29 cellular contexts compared by ENCODE assay signal in genomic region chr1:32831878-32832277, GRCh38. TPM values are rescaled to one million over a fixed set of nuclear protein-coding genes. Genes with fewer than 3 reads are reported as not detected.
"Had no signal": no experiment of that assay in that cellular context is flagged by ENCODE, and none has a peak within 500 bp of the region (broad histone marks: within the 10 kb centered on the region; RNA-seq: fewer than 3 reads in every experiment).

No MANE protein-coding gene starts in this region.

- H3K79me2 ChIP-seq: parathyroid adenoma had no signal

- H3K9me3 Mint-ChIP-seq: endodermal cell; naive thymus-derived CD8-positive, alpha-beta T cell; neural progenitor cell; stimulated activated naive B cell treated with anti-CD40 and anti-IgM and Interleukin-4, amounts not matched to agents 10 μg/mL and 1 μg/mL and 100 μg/mL, for 72 hours; stimulated activated naive CD8-positive, alpha-beta T cell treated with anti-CD3 and anti-CD28 coated beads, Interleukin-15, Interleukin-2, amounts not matched to agents 100 ng/mL and 50 ng/mL, for 24 hours had no signal

- H3K4me1 Mint-ChIP-seq: endodermal cell; neural progenitor cell; stimulated activated naive B cell treated with anti-CD40 and anti-IgM and Interleukin-4, amounts not matched to agents 10 μg/mL and 1 μg/mL and 100 μg/mL, for 72 hours had no signal

- DNase-seq: dorsolateral prefrontal cortex; effector CD4-positive, alpha-beta T cell; endodermal cell; foreskin fibroblast; gastrocnemius medialis; head of caudate nucleus; left cardiac atrium; left ventricle myocardium inferior; lower lobe of right lung; naive thymus-derived CD8-positive, alpha-beta T cell; stimulated activated CD4-positive, alpha-beta T cell treated with anti-CD3 and anti-CD28 coated beads, Interleukin-12 subunit alpha, Interleukin-12 subunit beta, amount 100 ng/mL, for 4 hours; stimulated activated CD4-positive, alpha-beta T cell treated with anti-CD3 and anti-CD28 coated beads, Interleukin-1b, Interleukin-23, amount 100 ng/mL, for 48 hours; stimulated activated CD4-positive, alpha-beta T cell treated with anti-CD3 and anti-CD28 coated beads, Interleukin-4, amount 100 ng/mL, for 24 hours; stimulated activated naive B cell treated with anti-CD40 and anti-IgM and Interleukin-4, amounts not matched to agents 10 μg/mL and 1 μg/mL and 100 μg/mL, for 72 hours; upper lobe of left lung had no signal

- H3K4me2 ChIP-seq: neural progenitor cell, smooth muscle cell had no signal

- H2AFZ ChIP-seq: neural progenitor cell, parathyroid adenoma had no signal

- H3K27me3 Mint-ChIP-seq: naive thymus-derived CD8-positive, alpha-beta T cell; progenitor cell of endocrine pancreas; stimulated activated naive B cell treated with anti-CD40 and anti-IgM and Interleukin-4, amounts not matched to agents 10 μg/mL and 1 μg/mL and 100 μg/mL, for 72 hours; stimulated activated naive CD8-positive, alpha-beta T cell treated with anti-CD3 and anti-CD28 coated beads, Interleukin-15, Interleukin-2, amounts not matched to agents 100 ng/mL and 50 ng/mL, for 24 hours had no signal

- H3K27ac ChIP-seq: dorsolateral prefrontal cortex, epithelial cell of prostate, gastrocnemius medialis, left ventricle myocardium inferior, lower lobe of right lung, neural progenitor cell, parathyroid adenoma, thoracic aorta, tibial nerve, upper lobe of left lung had no signal

- ATAC-seq: esophagus mucosa; gastrocnemius medialis; left cardiac atrium; lower lobe of right lung; naive thymus-derived CD8-positive, alpha-beta T cell; sciatic nerve; stimulated activated naive B cell treated with anti-CD40 and anti-IgM and Interleukin-4, amounts not matched to agents 10 μg/mL and 1 μg/mL and 100 μg/mL, for 72 hours had no signal

- H3K4me1 ChIP-seq: gastrocnemius medialis, left ventricle myocardium inferior, lower lobe of right lung, neural progenitor cell, parathyroid adenoma, tibial nerve had no signal

- H3K9ac ChIP-seq: neural progenitor cell, parathyroid adenoma had no signal

- H3K4me3 Mint-ChIP-seq: endodermal cell; naive thymus-derived CD8-positive, alpha-beta T cell; neural progenitor cell; stimulated activated naive B cell treated with anti-CD40 and anti-IgM and Interleukin-4, amounts not matched to agents 10 μg/mL and 1 μg/mL and 100 μg/mL, for 72 hours; stimulated activated naive CD8-positive, alpha-beta T cell treated with anti-CD3 and anti-CD28 coated beads, Interleukin-15, Interleukin-2, amounts not matched to agents 100 ng/mL and 50 ng/mL, for 24 hours had no signal

- H3K27me3 ChIP-seq: dorsolateral prefrontal cortex, gastrocnemius medialis, neural progenitor cell, tibial nerve, upper lobe of left lung had no signal

- H3K27ac Mint-ChIP-seq: endodermal cell; neural progenitor cell; stimulated activated naive B cell treated with anti-CD40 and anti-IgM and Interleukin-4, amounts not matched to agents 10 μg/mL and 1 μg/mL and 100 μg/mL, for 72 hours; stimulated activated naive CD8-positive, alpha-beta T cell treated with anti-CD3 and anti-CD28 coated beads, Interleukin-15, Interleukin-2, amounts not matched to agents 100 ng/mL and 50 ng/mL, for 24 hours had no signal

- H3K9me3 ChIP-seq: gastrocnemius medialis, left ventricle myocardium inferior, lower lobe of right lung, thoracic aorta, tibial nerve, upper lobe of left lung had no signal

RNA-seq across cellular contexts. Expression of gene FNDC5, which starts 38.8 kb away (rescaled TPM):
- total RNA-seq: esophagus mucosa; naive thymus-derived CD8-positive, alpha-beta T cell; smooth muscle cell had no signal

RNA-seq across cellular contexts. Expression of gene HPCA, which starts 54.4 kb away (rescaled TPM):
- total RNA-seq: esophagus mucosa; gastrocnemius medialis; glomerular endothelial cell; kidney epithelial cell; left cardiac atrium; left ventricle myocardium inferior; lower lobe of right lung; mesenteric fat pad; naive thymus-derived CD8-positive, alpha-beta T cell; osteoblast; smooth muscle cell; thoracic aorta; tibial nerve; upper lobe of left lung had no signal
